ENCODE assay signal across 12 cellular contexts in genomic region chr4:61204353-61204752, GRCh38. TPM values are rescaled to one million over a fixed set of nuclear protein-coding genes. Genes with fewer than 3 reads are reported as not detected.
DNase-seq lines count a peak whose midpoint lies in the region; ATAC-seq and TF ChIP-seq lines count a peak whose summit lies in the region.
"Had no signal": no experiment of that assay in that cellular context is flagged by ENCODE, and none has a peak within 500 bp of the region (broad histone marks: within the 10 kb centered on the region; RNA-seq: fewer than 3 reads in every experiment).

No MANE protein-coding gene starts in this region.

- ATAC-seq in HG03354 (IDR thresholded peaks at IDR 0.05; ENCODE audit: poor library complexity, severe bottlenecking, unreplicated experiment) (no peak), GM18870 (IDR thresholded peaks at IDR 0.05; ENCODE audit: unreplicated experiment) (no peak)
- ATAC-seq: stimulated activated effector memory CD8-positive, alpha-beta T cell treated with anti-CD3 and anti-CD28 coated beads, Interleukin-12 subunit alpha, Interleukin-12 subunit beta, amount 100 ng/mL, for 72 hours; T-helper 17 cell had no signal

- H3K4me3 ChIP-seq in epithelial cell of esophagus (ENCODE audit: low read length) = no peak overlapping the region

- H3K27ac Mint-ChIP-seq in HFFc6 = no peak overlapping the region
- no peak overlapping the region for H3K27ac Mint-ChIP-seq in activated T-helper 1 cell treated with anti-CD3 and anti-CD28 coated beads, Interleukin-12 subunit alpha, Interleukin-12 subunit beta, Interleukin-2, Interleukin-4 antibody, amounts not matched to agents 30 ng/mL and 10 ng/mL and 1 ng/mL, durations not matched to agents 14 hours and 24 hours and 36 hours
- H3K27ac Mint-ChIP-seq: stimulated activated effector memory CD8-positive, alpha-beta T cell treated with anti-CD3 and anti-CD28 coated beads, Interleukin-12 subunit alpha, Interleukin-12 subunit beta, amount 100 ng/mL, for 72 hours; T-helper 17 cell had no signal

- H3K27me3 Mint-ChIP-seq in HFFc6 (ENCODE audit: insufficient read depth) = peaks cover 22% of the 10 kb centered on the region
- peaks cover 42% of the 10 kb centered on the region for H3K27me3 Mint-ChIP-seq in activated T-helper 1 cell treated with anti-CD3 and anti-CD28 coated beads, Interleukin-12 subunit alpha, Interleukin-12 subunit beta, Interleukin-2, Interleukin-4 antibody, amounts not matched to agents 30 ng/mL and 10 ng/mL and 1 ng/mL, durations not matched to agents 14 hours and 24 hours and 36 hours (ENCODE audit: insufficient read depth)

- intact Hi-C loops in activated T-helper 1 cell treated with anti-CD3 and anti-CD28 coated beads, Interleukin-12 subunit alpha, Interleukin-12 subunit beta, Interleukin-2, Interleukin-4 antibody, amounts not matched to agents 30 ng/mL and 10 ng/mL and 1 ng/mL, durations not matched to agents 14 hours and 24 hours and 36 hours (cut with micrococcal nuclease) = no loop called here

- no peaks in the 10 kb centered on the region for H3K4me1 Mint-ChIP-seq in HFFc6 (ENCODE audit: low read depth)
- H3K4me1 Mint-ChIP-seq in activated T-helper 1 cell treated with anti-CD3 and anti-CD28 coated beads, Interleukin-12 subunit alpha, Interleukin-12 subunit beta, Interleukin-2, Interleukin-4 antibody, amounts not matched to agents 30 ng/mL and 10 ng/mL and 1 ng/mL, durations not matched to agents 14 hours and 24 hours and 36 hours (ENCODE audit: low read depth) = no peaks in the 10 kb centered on the region
- H3K4me1 Mint-ChIP-seq: stimulated activated effector memory CD8-positive, alpha-beta T cell treated with anti-CD3 and anti-CD28 coated beads, Interleukin-12 subunit alpha, Interleukin-12 subunit beta, amount 100 ng/mL, for 72 hours; T-helper 17 cell had no signal

- peaks cover 11% of the 10 kb centered on the region; the same call in 1 of the 2 replicates for H3K9me3 Mint-ChIP-seq in HFFc6
- no peaks in the 10 kb centered on the region for H3K9me3 Mint-ChIP-seq in activated T-helper 1 cell treated with anti-CD3 and anti-CD28 coated beads, Interleukin-12 subunit alpha, Interleukin-12 subunit beta, Interleukin-2, Interleukin-4 antibody, amounts not matched to agents 30 ng/mL and 10 ng/mL and 1 ng/mL, durations not matched to agents 14 hours and 24 hours and 36 hours

- TF ChIP-seq CTCF in HFFc6 (IDR thresholded peaks at IDR 0.05) (no peak), epithelial cell of esophagus (IDR thresholded peaks at IDR 0.05; ENCODE audit: insufficient read depth, low read depth, low read length, missing control alignments) (no peak)

- DNase-seq in HFFc6 = peak; percentile 2
- peak; percentile 53 for DNase-seq in NCI-H69 (lab: John Stamatoyannopoulos, UW)
- peak; percentile 89 for DNase-seq in epithelial cell of esophagus (ENCODE audit: low read depth)
- DNase-seq in renal cortical epithelial cell (ENCODE audit: low read depth) = peak; percentile 36
- no peak for DNase-seq in activated T-helper 1 cell treated with anti-CD3 and anti-CD28 coated beads, Interleukin-12 subunit alpha, Interleukin-12 subunit beta, Interleukin-2, Interleukin-4 antibody, amounts not matched to agents 30 ng/mL and 10 ng/mL and 1 ng/mL, durations not matched to agents 14 hours and 24 hours and 36 hours (ENCODE audit: low spot score)
- DNase-seq: Karpas-422, NCI-H524, T-helper 17 cell had no signal

- H3K36me3 Mint-ChIP-seq in HFFc6 (ENCODE audit: low read depth) = no peaks in the 10 kb centered on the region
- peaks cover 4% of the 10 kb centered on the region for H3K36me3 Mint-ChIP-seq in activated T-helper 1 cell treated with anti-CD3 and anti-CD28 coated beads, Interleukin-12 subunit alpha, Interleukin-12 subunit beta, Interleukin-2, Interleukin-4 antibody, amounts not matched to agents 30 ng/mL and 10 ng/mL and 1 ng/mL, durations not matched to agents 14 hours and 24 hours and 36 hours (ENCODE audit: low read depth)
- H3K36me3 Mint-ChIP-seq: stimulated activated effector memory CD8-positive, alpha-beta T cell treated with anti-CD3 and anti-CD28 coated beads, Interleukin-12 subunit alpha, Interleukin-12 subunit beta, amount 100 ng/mL, for 72 hours had no signal

- H3K4me3 Mint-ChIP-seq in HFFc6 = no peak overlapping the region
- H3K4me3 Mint-ChIP-seq in activated T-helper 1 cell treated with anti-CD3 and anti-CD28 coated beads, Interleukin-12 subunit alpha, Interleukin-12 subunit beta, Interleukin-2, Interleukin-4 antibody, amounts not matched to agents 30 ng/mL and 10 ng/mL and 1 ng/mL, durations not matched to agents 14 hours and 24 hours and 36 hours = no peak overlapping the region
- H3K4me3 Mint-ChIP-seq: stimulated activated effector memory CD8-positive, alpha-beta T cell treated with anti-CD3 and anti-CD28 coated beads, Interleukin-12 subunit alpha, Interleukin-12 subunit beta, amount 100 ng/mL, for 72 hours; T-helper 17 cell had no signal

RNA-seq across cellular contexts. Expression of gene ADGRL3, which starts 4.2 kb away (rescaled TPM):
- not detected for total RNA-seq in HFFc6 (2021; fragmentation: NEBNext Ultra II Directional; extraction: Animal tissue kit (Norgen Biotek cat#: 25700))
- 5.3 TPM in 1 of 2 replicates, not detected in the other for total RNA-seq in renal cortical epithelial cell
- total RNA-seq in activated T-helper 1 cell treated with anti-CD3 and anti-CD28 coated beads, Interleukin-12 subunit alpha, Interleukin-12 subunit beta, Interleukin-2, Interleukin-4 antibody, amounts not matched to agents 30 ng/mL and 10 ng/mL and 1 ng/mL, durations not matched to agents 14 hours and 24 hours and 36 hours = not detected in 2 replicates
- total RNA-seq: activated CD8-positive, alpha-beta memory T cell treated with anti-CD3 and anti-CD28 coated beads for 36 hours; T-helper 17 cell had no signal
